In genomic region chr2:805664-806063, GRCh38 we compare ENCODE assay signal across 35 cellular contexts.
"Had no signal": no experiment of that assay in that cellular context is flagged by ENCODE, and none has a peak within 500 bp of the region (broad histone marks: within the 10 kb centered on the region; RNA-seq: fewer than 3 reads in every experiment).

No MANE protein-coding gene starts in this region.

- H3K36me3 Mint-ChIP-seq: activated CD4-positive, alpha-beta memory T cell treated with anti-CD3 and anti-CD28 coated beads for 36 hours; activated naive CD4-positive, alpha-beta T cell treated with anti-CD3 and anti-CD28 coated beads, Interleukin-2, amount 50 U/mL, for 72 hours; activated naive CD8-positive, alpha-beta T cell treated with anti-CD3 and anti-CD28 coated beads for 36 hours had no signal

- ATAC-seq: activated CD4-positive, alpha-beta T cell treated with anti-CD3 and anti-CD28 coated beads for 36 hours; activated CD8-positive, alpha-beta T cell treated with anti-CD3 and anti-CD28 coated beads for 36 hours; activated naive CD4-positive, alpha-beta T cell treated with anti-CD3 and anti-CD28 coated beads, Interleukin-2, amount 50 U/mL, for 72 hours; activated T-cell treated with anti-CD3 and anti-CD28 coated beads, Interleukin-2, amount 50 U/mL, for 4 hours; activated T-cell treated with anti-CD3 and anti-CD28 coated beads, Interleukin-2, amount 50 U/mL, for 72 hours; activated T-helper 17 cell treated with anti-CD3 and anti-CD28 coated beads, Interleukin-2, amount 50 U/mL, for 72 hours; body of pancreas had no signal

- H3K27me3 Mint-ChIP-seq: activated CD4-positive, alpha-beta memory T cell treated with anti-CD3 and anti-CD28 coated beads for 36 hours; activated CD4-positive, alpha-beta T cell treated with anti-CD3 and anti-CD28 coated beads for 36 hours; activated CD8-positive, alpha-beta T cell treated with anti-CD3 and anti-CD28 coated beads for 36 hours; activated naive CD8-positive, alpha-beta T cell treated with anti-CD3 and anti-CD28 coated beads for 36 hours; activated T-helper 17 cell treated with anti-CD3 and anti-CD28 coated beads, Interleukin-2, amount 50 U/mL, for 72 hours had no signal

- H3K9me3 ChIP-seq: adrenal gland, body of pancreas, breast epithelium had no signal

- H3K9me3 Mint-ChIP-seq: activated B cell treated with CpG ODN at 0.5 μM for 24 hours; activated CD4-positive, alpha-beta memory T cell treated with anti-CD3 and anti-CD28 coated beads for 36 hours; activated CD8-positive, alpha-beta T cell treated with anti-CD3 and anti-CD28 coated beads for 36 hours; activated naive CD4-positive, alpha-beta T cell treated with anti-CD3 and anti-CD28 coated beads for 36 hours; activated naive CD4-positive, alpha-beta T cell treated with anti-CD3 and anti-CD28 coated beads, Interleukin-2, amount 50 U/mL, for 72 hours; activated naive CD8-positive, alpha-beta T cell treated with anti-CD3 and anti-CD28 coated beads for 36 hours; activated T-cell treated with anti-CD3 and anti-CD28 coated beads, Interleukin-2, amount 50 U/mL, for 4 hours; activated T-cell treated with anti-CD3 and anti-CD28 coated beads, Interleukin-2, amount 50 U/mL, for 72 hours; activated T-helper 1 cell treated with anti-CD3 and anti-CD28 coated beads, Interleukin-12 subunit alpha, Interleukin-12 subunit beta, Interleukin-2, Interleukin-4 antibody, amounts not matched to agents 30 ng/mL and 10 ng/mL and 1 ng/mL, durations not matched to agents 14 hours and 24 hours and 36 hours; activated T-helper 17 cell treated with anti-CD3 and anti-CD28 coated beads, Interleukin-2, amount 50 U/mL, for 72 hours; T-helper 1 cell treated with Interleukin-12 subunit alpha and Interleukin-12 subunit beta and Interleukin-4 antibody, amounts not matched to agents 30 μg/mL and 1 μg/mL, for 36 hours; T-helper 2 cell treated with Interferon-gamma antibody and Interleukin-4, amounts not matched to agents 5 μg/mL and 100 μg/mL, for 36 hours had no signal

- H3K27me3 ChIP-seq: adrenal gland, body of pancreas, brain microvascular endothelial cell, breast epithelium had no signal

- H3K27ac ChIP-seq: adrenal gland, body of pancreas, brain microvascular endothelial cell, breast epithelium, VCaP had no signal

- H3K4me3 ChIP-seq: adrenal gland, body of pancreas, breast epithelium had no signal

- H3K4me3 Mint-ChIP-seq: activated B cell treated with CpG ODN at 0.5 μM for 24 hours; activated CD4-positive, alpha-beta memory T cell treated with anti-CD3 and anti-CD28 coated beads for 36 hours; activated CD4-positive, alpha-beta T cell treated with anti-CD3 and anti-CD28 coated beads for 36 hours; activated CD8-positive, alpha-beta T cell treated with anti-CD3 and anti-CD28 coated beads for 36 hours; activated naive CD4-positive, alpha-beta T cell treated with anti-CD3 and anti-CD28 coated beads for 36 hours; activated naive CD8-positive, alpha-beta T cell treated with anti-CD3 and anti-CD28 coated beads for 36 hours; activated T-cell treated with anti-CD3 and anti-CD28 coated beads, Interleukin-2, amount 50 U/mL, for 4 hours; activated T-cell treated with anti-CD3 and anti-CD28 coated beads, Interleukin-2, amount 50 U/mL, for 72 hours; activated T-helper 1 cell treated with anti-CD3 and anti-CD28 coated beads, Interleukin-12 subunit alpha, Interleukin-12 subunit beta, Interleukin-2, Interleukin-4 antibody, amounts not matched to agents 30 ng/mL and 10 ng/mL and 1 ng/mL, durations not matched to agents 14 hours and 24 hours and 36 hours; activated T-helper 17 cell treated with anti-CD3 and anti-CD28 coated beads, Interleukin-2, amount 50 U/mL, for 72 hours; T-helper 1 cell treated with Interleukin-12 subunit alpha and Interleukin-12 subunit beta and Interleukin-4 antibody, amounts not matched to agents 30 μg/mL and 1 μg/mL, for 36 hours; T-helper 2 cell treated with Interferon-gamma antibody and Interleukin-4, amounts not matched to agents 5 μg/mL and 100 μg/mL, for 36 hours had no signal

- DNase-seq: activated B cell treated with CpG ODN at 0.5 μM for 24 hours; activated CD4-positive, alpha-beta memory T cell treated with anti-CD3 and anti-CD28 coated beads for 36 hours; activated CD4-positive, alpha-beta T cell treated with anti-CD3 and anti-CD28 coated beads for 36 hours; activated CD4-positive, alpha-beta T cell treated with anti-CD3 and anti-CD28 coated beads for 48 hours; activated CD4-positive, alpha-beta T cell treated with anti-CD3 and anti-CD28 coated beads, Interleukin-2, amount 50 U/mL, for 1 hour; activated CD4-positive, alpha-beta T cell treated with anti-CD3 and anti-CD28 coated beads, Interleukin-2, amount 50 U/mL, for 4 hours; activated CD4-positive, CD25-positive, alpha-beta regulatory T cell treated with anti-CD3 and anti-CD28 coated beads, Interleukin-2, amount 50 U/mL, for 72 hours; activated CD8-positive, alpha-beta memory T cell treated with anti-CD3 and anti-CD28 coated beads, Interleukin-2, amount 50 U/mL, for 4 hours; activated CD8-positive, alpha-beta T cell treated with anti-CD3 and anti-CD28 coated beads for 36 hours; activated effector memory CD4-positive, alpha-beta T cell treated with anti-CD3 and anti-CD28 coated beads, Interleukin-2, amount 50 U/mL, for 16 hours; activated gamma-delta T cell treated with Interleukin-2 at 50 U/mL for 16 hours; activated naive CD4-positive, alpha-beta T cell; activated naive CD4-positive, alpha-beta T cell treated with anti-CD3 and anti-CD28 coated beads for 36 hours; activated naive CD4-positive, alpha-beta T cell treated with anti-CD3 and anti-CD28 coated beads, Interleukin-2, amount 50 U/mL, for 16 hours; activated naive CD8-positive, alpha-beta T cell treated with anti-CD3 and anti-CD28 coated beads for 36 hours; activated T-cell treated with anti-CD3 and anti-CD28 coated beads for 4 hours; activated T-cell treated with anti-CD3 and anti-CD28 coated beads, Interleukin-2, amount 50 U/mL, for 1 hour; activated T-cell treated with anti-CD3 and anti-CD28 coated beads, Interleukin-2, amount 50 U/mL, for 4 hours; activated T-cell treated with anti-CD3 and anti-CD28 coated beads, Interleukin-2, amount 50 U/mL, for 72 hours; adrenal gland; amniotic stem cell; aorta; body of pancreas; brain microvascular endothelial cell; central memory CD4-positive, alpha-beta T cell; T-helper 1 cell; T-helper 2 cell; T-helper 9 cell had no signal

- H3K4me1 Mint-ChIP-seq: activated B cell treated with CpG ODN at 0.5 μM for 24 hours; activated CD4-positive, alpha-beta T cell treated with anti-CD3 and anti-CD28 coated beads for 36 hours; activated naive CD8-positive, alpha-beta T cell treated with anti-CD3 and anti-CD28 coated beads for 36 hours; activated T-helper 17 cell treated with anti-CD3 and anti-CD28 coated beads, Interleukin-2, amount 50 U/mL, for 72 hours had no signal

- H3K4me1 ChIP-seq: adrenal gland, body of pancreas, breast epithelium had no signal

- H3K36me3 ChIP-seq: adrenal gland, brain microvascular endothelial cell, breast epithelium had no signal

- H3K27ac Mint-ChIP-seq: activated B cell treated with CpG ODN at 0.5 μM for 24 hours; activated CD4-positive, alpha-beta memory T cell treated with anti-CD3 and anti-CD28 coated beads for 36 hours; activated CD4-positive, alpha-beta T cell treated with anti-CD3 and anti-CD28 coated beads for 36 hours; activated CD8-positive, alpha-beta T cell treated with anti-CD3 and anti-CD28 coated beads for 36 hours; activated naive CD4-positive, alpha-beta T cell treated with anti-CD3 and anti-CD28 coated beads for 36 hours; activated naive CD4-positive, alpha-beta T cell treated with anti-CD3 and anti-CD28 coated beads, Interleukin-2, amount 50 U/mL, for 72 hours; activated naive CD8-positive, alpha-beta T cell treated with anti-CD3 and anti-CD28 coated beads for 36 hours; activated T-cell treated with anti-CD3 and anti-CD28 coated beads, Interleukin-2, amount 50 U/mL, for 72 hours; activated T-helper 1 cell treated with anti-CD3 and anti-CD28 coated beads, Interleukin-12 subunit alpha, Interleukin-12 subunit beta, Interleukin-2, Interleukin-4 antibody, amounts not matched to agents 30 ng/mL and 10 ng/mL and 1 ng/mL, durations not matched to agents 14 hours and 24 hours and 36 hours; activated T-helper 17 cell treated with anti-CD3 and anti-CD28 coated beads, Interleukin-2, amount 50 U/mL, for 72 hours; T-helper 1 cell treated with Interleukin-12 subunit alpha and Interleukin-12 subunit beta and Interleukin-4 antibody, amounts not matched to agents 30 μg/mL and 1 μg/mL, for 36 hours; T-helper 2 cell treated with Interferon-gamma antibody and Interleukin-4, amounts not matched to agents 5 μg/mL and 100 μg/mL, for 36 hours had no signal
